Comparison of ENCODE assay signal across 8 cellular contexts in the genomic region with DNA sequence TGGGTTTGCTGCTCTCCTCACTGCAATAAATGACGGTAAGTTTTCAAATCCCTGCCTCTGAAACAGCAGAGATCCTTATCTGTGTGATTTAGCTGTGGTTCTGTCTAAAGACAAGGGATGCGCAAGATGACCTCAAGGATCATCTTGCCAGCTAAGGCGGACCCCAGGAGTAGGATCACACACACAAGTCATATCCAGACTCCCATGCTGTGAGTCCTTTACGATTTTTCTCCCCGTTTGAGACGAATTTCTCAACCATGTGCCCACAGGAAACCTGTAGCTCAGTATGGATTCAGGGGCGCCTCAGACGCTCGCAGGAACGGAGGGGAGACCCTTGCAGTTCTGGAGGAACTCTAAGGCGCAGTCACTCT. TPM values are rescaled to one million over a fixed set of nuclear protein-coding genes. Genes with fewer than 3 reads are reported as not detected.
A peak's percentile ranks its signal among the peaks of the same experiment; 100 is the strongest.
DNase-seq lines count a peak whose midpoint lies in the region; ATAC-seq and TF ChIP-seq lines count a peak whose summit lies in the region.

No MANE protein-coding gene starts in this region.

- POLR2A ChIA-PET in activated CD4-positive, alpha-beta memory T cell treated with anti-CD3 and anti-CD28 coated beads for 36 hours (lab: Charles Lee) = interaction anchor here (0.5 to 1.9 kb wide), 7 partner anchors 10 to 654 kb away, joined by 3 to 8 read pairs (median 3); partner anchors contain the start of genes C2orf81, DCTN1, MOB1A and TPRKB

- intact Hi-C loops in activated CD4-positive, alpha-beta memory T cell treated with anti-CD3 and anti-CD28 coated beads for 36 hours (cut with micrococcal nuclease) = loop anchor here (5.0 to 10.0 kb wide), 2 partner anchors 139 to 566 kb away; partner anchors contain the start of gene STAMBP
- intact Hi-C loops in heart right ventricle (cut with DNase I) = loop anchor here in 7 of 10 donors (5.0 to 10.0 kb wide), 6 partner anchors 49 to 139 kb away; partner anchors contain the start of gene SLC4A5 (in 1 of the 7)
- intact Hi-C loops in sciatic nerve (cut with DNase I) = no loop called here

- peaks cover 5 to 53% (median 48%) of the 10 kb centered on the region in 9 donors for H3K4me1 ChIP-seq in heart right ventricle

- no peaks in the 10 kb centered on the region for H3K9me3 Mint-ChIP-seq in activated T-cell treated with anti-CD3 and anti-CD28 coated beads, Interleukin-2, amount 50 U/mL, for 72 hours
- H3K9me3 Mint-ChIP-seq in activated CD4-positive, alpha-beta memory T cell treated with anti-CD3 and anti-CD28 coated beads for 36 hours = no peaks in the 10 kb centered on the region

- CTCF ChIA-PET in activated CD4-positive, alpha-beta memory T cell treated with anti-CD3 and anti-CD28 coated beads for 36 hours (lab: Charles Lee) = interaction anchor here (0.6 to 6.9 kb wide), 28 partner anchors 8 to 654 kb away, joined by 3 to 46 read pairs (median 4); partner anchors contain the start of genes C2orf81, DCTN1, INO80B and MOB1A

- no peaks in the 10 kb centered on the region for H3K9me3 ChIP-seq in heart right ventricle

- no peak for DNase-seq in activated T-cell treated with anti-CD3 and anti-CD28 coated beads, Interleukin-2, amount 50 U/mL, for 72 hours
- DNase-seq in activated T-cell treated with anti-CD3 and anti-CD28 coated beads for 4 hours (no peak), heart right ventricle (no peak), sciatic nerve (ENCODE audit: low spot score) (no peak), ecto neural progenitor cell (ENCODE audit: low spot score) (no peak)
- no peak for DNase-seq in activated CD4-positive, alpha-beta memory T cell treated with anti-CD3 and anti-CD28 coated beads for 36 hours
- no peak for DNase-seq in activated effector memory CD4-positive, alpha-beta T cell treated with anti-CD3 and anti-CD28 coated beads, Interleukin-2, amount 50 U/mL, for 16 hours

- peak overlapping the region; percentile 89 to 98 (median 95) for H3K27ac ChIP-seq in heart right ventricle

- peak overlapping the region; percentile 51 for H3K27ac Mint-ChIP-seq in activated T-cell treated with anti-CD3 and anti-CD28 coated beads, Interleukin-2, amount 50 U/mL, for 72 hours
- peak overlapping the region; percentile 71 for H3K27ac Mint-ChIP-seq in activated CD4-positive, alpha-beta memory T cell treated with anti-CD3 and anti-CD28 coated beads for 36 hours

- TF ChIP-seq CTCF in heart right ventricle (IDR thresholded peaks at IDR 0.05) = no peak

- 0 to 1% methylated on average over 11 of the region's 11 CpGs for WGBS in heart right ventricle, 2 donors

- H3K4me1 Mint-ChIP-seq in activated T-cell treated with anti-CD3 and anti-CD28 coated beads, Interleukin-2, amount 50 U/mL, for 72 hours (ENCODE audit: low read depth) = no peaks in the 10 kb centered on the region
- peaks cover 4% of the 10 kb centered on the region for H3K4me1 Mint-ChIP-seq in activated CD4-positive, alpha-beta memory T cell treated with anti-CD3 and anti-CD28 coated beads for 36 hours (ENCODE audit: low read depth)

- H3K36me3 Mint-ChIP-seq in activated T-cell treated with anti-CD3 and anti-CD28 coated beads, Interleukin-2, amount 50 U/mL, for 72 hours (ENCODE audit: insufficient read depth in 2 of 2) = no peaks in the 10 kb centered on the region
- H3K36me3 Mint-ChIP-seq in activated CD4-positive, alpha-beta memory T cell treated with anti-CD3 and anti-CD28 coated beads for 36 hours = no peaks in the 10 kb centered on the region

- H3K27me3 Mint-ChIP-seq in activated T-cell treated with anti-CD3 and anti-CD28 coated beads, Interleukin-2, amount 50 U/mL, for 72 hours (ENCODE audit: low read depth) = no peaks in the 10 kb centered on the region
- H3K27me3 Mint-ChIP-seq in activated CD4-positive, alpha-beta memory T cell treated with anti-CD3 and anti-CD28 coated beads for 36 hours = no peaks in the 10 kb centered on the region

- H3K4me3 Mint-ChIP-seq in activated T-cell treated with anti-CD3 and anti-CD28 coated beads, Interleukin-2, amount 50 U/mL, for 72 hours = peak overlapping the region; percentile 91 to 92
- H3K4me3 Mint-ChIP-seq in activated CD4-positive, alpha-beta memory T cell treated with anti-CD3 and anti-CD28 coated beads for 36 hours = peak overlapping the region; percentile 92

- H3K27me3 ChIP-seq in heart right ventricle = no peaks in the 10 kb centered on the region

- peak overlapping the region; percentile 67 to 98 (median 94) for H3K4me3 ChIP-seq in heart right ventricle

- no peaks in the 10 kb centered on the region for H3K36me3 ChIP-seq in heart right ventricle

- peak; percentile 8 to 12 for ATAC-seq in activated T-cell treated with anti-CD3 and anti-CD28 coated beads, Interleukin-2, amount 50 U/mL, for 72 hours (replicated peaks in 1 of 2)
- ATAC-seq in HG03354 (IDR thresholded peaks at IDR 0.05; ENCODE audit: poor library complexity, severe bottlenecking, unreplicated experiment) = peak; percentile 36
- ATAC-seq in heart right ventricle = peak in 4 of 8 donors; percentile 37 to 52 (median 39)
- peak; percentile 56 for ATAC-seq in sciatic nerve

RNA-seq across cellular contexts. Expression of gene DCTN1, which starts 11.1 kb away (rescaled TPM):
- total RNA-seq in activated T-cell treated with anti-CD3 and anti-CD28 coated beads, Interleukin-2, amount 50 U/mL, for 72 hours = 10 to 100 TPM; 68.9 to 71.4 TPM
- total RNA-seq in activated CD4-positive, alpha-beta memory T cell treated with anti-CD3 and anti-CD28 coated beads for 36 hours = 10 to 100 TPM; 75.6 to 79.5 TPM
- total RNA-seq in heart right ventricle = 100 to 1,000 TPM; 140 to 285 (median 195) TPM
- 100 to 1,000 TPM; 123 to 168 TPM for polyA plus RNA-seq in heart right ventricle
- total RNA-seq in sciatic nerve = 146 TPM

RNA-seq across cellular contexts. Expression of gene C2orf81, which starts 30.2 kb away (rescaled TPM):
- 1 to 10 TPM; 3.7 to 4.9 TPM for total RNA-seq in activated T-cell treated with anti-CD3 and anti-CD28 coated beads, Interleukin-2, amount 50 U/mL, for 72 hours
- 1 to 10 TPM; 2.4 to 2.8 TPM for total RNA-seq in activated CD4-positive, alpha-beta memory T cell treated with anti-CD3 and anti-CD28 coated beads for 36 hours
- total RNA-seq in heart right ventricle = 1 to 10 TPM in 5 of 10 donors, under 1 TPM in 5; 0.52 to 1.7 (median 0.99) TPM
- polyA plus RNA-seq in heart right ventricle = 1 to 10 TPM; 1.2 to 1.3 TPM
- 4.4 TPM for total RNA-seq in sciatic nerve

RNA-seq across cellular contexts. Expression of gene WDR54, which starts 30.3 kb away (rescaled TPM):
- 10 to 100 TPM; 67.6 to 67.9 TPM for total RNA-seq in activated T-cell treated with anti-CD3 and anti-CD28 coated beads, Interleukin-2, amount 50 U/mL, for 72 hours
- total RNA-seq in activated CD4-positive, alpha-beta memory T cell treated with anti-CD3 and anti-CD28 coated beads for 36 hours = 100 to 1,000 TPM; 101 TPM
- total RNA-seq in heart right ventricle = 1 to 10 TPM; 1.1 to 6.7 (median 2.4) TPM
- 1 to 10 TPM; 2.9 to 8.7 TPM for polyA plus RNA-seq in heart right ventricle
- total RNA-seq in sciatic nerve = 14.0 TPM

RNA-seq across cellular contexts. Expression of gene SLC4A5, which starts 48.0 kb away (rescaled TPM):
- 1 to 10 TPM; 4.4 to 6.5 TPM for total RNA-seq in activated T-cell treated with anti-CD3 and anti-CD28 coated beads, Interleukin-2, amount 50 U/mL, for 72 hours
- 1 to 10 TPM; 2.9 to 3.1 TPM for total RNA-seq in activated CD4-positive, alpha-beta memory T cell treated with anti-CD3 and anti-CD28 coated beads for 36 hours
- 1 to 10 TPM in 8 of 10 donors, under 1 TPM in 2; 0.82 to 4.6 (median 1.9) TPM for total RNA-seq in heart right ventricle
- 1 to 10 TPM in 1 of 2 donors, under 1 TPM in 1; 0.43 to 2.3 TPM for polyA plus RNA-seq in heart right ventricle
- 12.6 TPM for total RNA-seq in sciatic nerve

RNA-seq across cellular contexts. Expression of gene RTKN, which starts 50.5 kb away (rescaled TPM):
- total RNA-seq in activated T-cell treated with anti-CD3 and anti-CD28 coated beads, Interleukin-2, amount 50 U/mL, for 72 hours = 1 to 10 TPM; 3.1 to 4.8 TPM
- total RNA-seq in activated CD4-positive, alpha-beta memory T cell treated with anti-CD3 and anti-CD28 coated beads for 36 hours = 1 to 10 TPM; 1.4 to 1.6 TPM
- total RNA-seq in heart right ventricle (10 to 100 TPM in 8 of 10 donors, 1 to 10 TPM in 2; 9.3 to 23.4 (median 14.9) TPM), sciatic nerve (76.0 TPM)
- polyA plus RNA-seq in heart right ventricle = 10 to 100 TPM; 25.5 to 33.9 TPM
